ENCODE assay signal across 20 cellular contexts in genomic region chr22:22510833-22511232, GRCh38. TPM values are rescaled to one million over a fixed set of nuclear protein-coding genes. Genes with fewer than 3 reads are reported as not detected.
"Had no signal": no experiment of that assay in that cellular context is flagged by ENCODE, and none has a peak within 500 bp of the region (broad histone marks: within the 10 kb centered on the region; RNA-seq: fewer than 3 reads in every experiment).

No MANE protein-coding gene starts in this region.

RNA-seq across cellular contexts. Expression of gene ZNF280B, which starts 2.3 kb away (rescaled TPM):
- total RNA-seq: ascending aorta had no signal
- polyA plus RNA-seq: aorta had no signal

RNA-seq across cellular contexts. Expression of gene ZNF280A, which starts 9.2 kb away (rescaled TPM):
- total RNA-seq: activated naive CD4-positive, alpha-beta T cell treated with anti-CD3 and anti-CD28 coated beads for 36 hours; activated naive CD4-positive, alpha-beta T cell treated with anti-CD3 and anti-CD28 coated beads, Interleukin-2, amount 50 U/mL, for 72 hours; activated naive CD8-positive, alpha-beta T cell treated with anti-CD3 and anti-CD28 coated beads for 36 hours; activated naive CD8-positive, alpha-beta T cell treated with anti-CD3 and anti-CD28 coated beads, Interleukin-2, amount 10 ng/mL, durations not matched to agents 7 days and 5 days; activated T-cell treated with anti-CD3 and anti-CD28 coated beads, Interleukin-2, amount 50 U/mL, for 4 hours; activated T-cell treated with anti-CD3 and anti-CD28 coated beads, Interleukin-2, amount 50 U/mL, for 72 hours; activated T-helper 1 cell treated with anti-CD3 and anti-CD28 coated beads, Interleukin-12 subunit alpha, Interleukin-12 subunit beta, Interleukin-2, Interleukin-4 antibody, amounts not matched to agents 30 ng/mL and 10 ng/mL and 1 ng/mL, durations not matched to agents 14 hours and 24 hours and 36 hours; activated T-helper 17 cell treated with anti-CD3 and anti-CD28 coated beads, Interleukin-2, amount 50 U/mL, for 72 hours; activated T-helper 2 cell treated with anti-CD3 and anti-CD28 coated beads, Interferon-gamma antibody, Interleukin-2, Interleukin-4, amounts not matched to agents 10 μg/mL and 5 μg/mL and 100 μg/mL, durations not matched to agents 14 hours and 24 hours and 36 hours; aorta; ascending aorta; body of pancreas; breast epithelium; bronchial epithelial cell; cardiac muscle cell; cardiac septum; cerebellum; chondrocyte had no signal
- polyA plus RNA-seq: adipose tissue, aorta, cardiac muscle cell had no signal

RNA-seq across cellular contexts. Expression of gene PRAME, which starts 48.2 kb away (rescaled TPM):
- total RNA-seq: activated naive CD4-positive, alpha-beta T cell treated with anti-CD3 and anti-CD28 coated beads for 36 hours; activated naive CD8-positive, alpha-beta T cell treated with anti-CD3 and anti-CD28 coated beads for 36 hours; activated naive CD8-positive, alpha-beta T cell treated with anti-CD3 and anti-CD28 coated beads, Interleukin-2, amount 10 ng/mL, durations not matched to agents 7 days and 5 days; activated T-helper 1 cell treated with anti-CD3 and anti-CD28 coated beads, Interleukin-12 subunit alpha, Interleukin-12 subunit beta, Interleukin-2, Interleukin-4 antibody, amounts not matched to agents 30 ng/mL and 10 ng/mL and 1 ng/mL, durations not matched to agents 14 hours and 24 hours and 36 hours; activated T-helper 17 cell treated with anti-CD3 and anti-CD28 coated beads, Interleukin-2, amount 50 U/mL, for 72 hours; activated T-helper 2 cell treated with anti-CD3 and anti-CD28 coated beads, Interferon-gamma antibody, Interleukin-2, Interleukin-4, amounts not matched to agents 10 μg/mL and 5 μg/mL and 100 μg/mL, durations not matched to agents 14 hours and 24 hours and 36 hours; aorta; ascending aorta; astrocyte; body of pancreas; bronchial epithelial cell; cardiac muscle cell; cerebellum; chondrocyte had no signal
- polyA plus RNA-seq: aorta, cardiac muscle cell had no signal
